ENCODE assay signal across 1 cellular context in the genomic region with DNA sequence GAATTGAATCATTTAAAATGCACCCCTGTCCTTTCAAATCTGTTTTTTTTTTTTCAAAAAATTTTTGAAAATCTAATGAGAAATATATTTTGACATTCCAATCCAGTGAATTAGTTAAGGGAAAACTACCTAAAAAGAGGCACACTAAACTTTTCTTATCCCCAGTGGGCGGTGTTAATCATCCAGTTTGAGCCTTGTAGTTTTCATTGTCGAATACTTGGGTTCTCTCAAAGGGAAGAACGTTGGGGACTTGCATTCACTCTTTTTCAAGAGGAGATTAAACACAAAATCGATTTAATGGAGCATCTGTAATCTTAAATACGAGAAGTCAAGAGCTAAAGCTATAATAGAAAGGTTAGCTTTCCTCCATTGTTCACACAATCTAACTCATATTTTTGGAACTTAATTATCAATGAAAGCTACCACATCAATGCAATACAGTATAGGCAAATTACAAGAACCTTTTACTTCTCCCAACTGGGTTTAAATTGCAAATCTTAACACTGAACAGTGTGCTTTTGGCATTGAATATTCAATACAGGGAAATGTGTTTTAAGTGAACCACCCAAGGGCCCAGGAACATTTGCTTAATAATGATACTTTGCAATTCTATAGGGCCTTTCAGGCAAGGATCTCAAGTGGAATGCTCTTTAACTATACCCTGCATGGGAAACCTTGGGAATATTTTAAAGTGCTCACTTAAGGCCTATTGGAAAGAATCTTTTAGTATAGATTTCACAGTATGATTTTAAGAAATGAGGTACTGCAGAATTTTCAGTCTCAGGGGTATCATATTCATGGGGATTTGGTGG.
A peak's percentile ranks its signal among the peaks of the same experiment; 100 is the strongest.
TF ChIP-seq lines count a peak whose summit lies in the region.

No MANE protein-coding gene starts in this region.

TF ChIP-seq in endothelial cell of umbilical vein, 7 proteins besides CTCF, POLR2A, EP300 and RAD21:
- TF ChIP-seq GATA2 (IDR thresholded peaks at IDR 0.05; ENCODE audit: insufficient read depth, insufficient read length, low read depth, low read length), result no peak
- TF ChIP-seq EZH2 (IDR thresholded peaks at IDR 0.05; ENCODE audit: borderline replicate concordance, low read depth, low read length, severe bottlenecking), result peak; percentile 3
